Comparison of ENCODE assay signal across 15 cellular contexts in the genomic region with DNA sequence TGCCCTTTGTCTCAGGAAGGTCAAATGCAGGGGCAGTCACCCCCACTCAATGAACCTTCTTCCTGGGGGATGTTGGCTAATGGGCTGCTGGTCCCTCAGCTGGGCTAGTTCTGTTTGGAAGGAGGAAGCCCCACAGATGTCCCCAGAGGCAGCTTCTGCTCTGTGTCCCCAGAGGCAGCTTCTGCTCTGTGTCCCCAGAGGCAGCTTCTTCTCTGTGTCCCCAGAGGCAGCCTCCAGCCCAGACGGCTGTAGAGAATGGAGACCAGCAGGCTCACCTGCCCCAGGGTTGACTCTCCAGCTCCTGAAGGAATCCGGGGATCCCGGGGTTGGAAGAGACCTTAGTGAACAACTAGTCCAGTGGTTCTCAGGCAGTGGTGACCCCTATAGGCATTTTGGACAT.
"Had no signal": no experiment of that assay in that cellular context is flagged by ENCODE, and none has a peak within 500 bp of the region (broad histone marks: within the 10 kb centered on the region; RNA-seq: fewer than 3 reads in every experiment).

No MANE protein-coding gene starts in this region.

- H3K36me3 Mint-ChIP-seq: activated naive CD4-positive, alpha-beta T cell treated with anti-CD3 and anti-CD28 coated beads, Interleukin-2, amount 50 U/mL, for 72 hours; natural killer cell had no signal

- H3K4me1 ChIP-seq: thyroid gland, uterus had no signal

- H3K9me3 ChIP-seq: thyroid gland, uterus had no signal

- H3K4me3 ChIP-seq: lung, thyroid gland, uterus had no signal

- H3K27ac ChIP-seq: brain microvascular endothelial cell, thyroid gland, uterus had no signal

- FAIRE-seq: endometrium, small intestine had no signal

- H3K27me3 ChIP-seq: thyroid gland, uterus had no signal

- DNase-seq: activated CD4-positive, alpha-beta T cell treated with anti-CD3 and anti-CD28 coated beads, Interleukin-2, amount 50 U/mL, for 1 hour; activated CD4-positive, CD25-positive, alpha-beta regulatory T cell; activated T-cell treated with anti-CD3 and anti-CD28 coated beads for 4 hours; brain microvascular endothelial cell; glutamatergic neuron; natural killer cell; nucleus accumbens; right cardiac atrium; small intestine; thyroid gland; uterus had no signal

- H3K27ac Mint-ChIP-seq: activated naive CD4-positive, alpha-beta T cell treated with anti-CD3 and anti-CD28 coated beads, Interleukin-2, amount 50 U/mL, for 72 hours; natural killer cell had no signal

- H3K36me3 ChIP-seq: brain microvascular endothelial cell, thyroid gland, uterus had no signal

- H3K9me3 Mint-ChIP-seq: activated naive CD4-positive, alpha-beta T cell treated with anti-CD3 and anti-CD28 coated beads, Interleukin-2, amount 50 U/mL, for 72 hours; natural killer cell had no signal

- H3K4me3 Mint-ChIP-seq: natural killer cell had no signal

- ATAC-seq: activated naive CD4-positive, alpha-beta T cell treated with anti-CD3 and anti-CD28 coated beads, Interleukin-2, amount 50 U/mL, for 72 hours; esophagus mucosa; natural killer cell; right cardiac atrium had no signal
